11 cellular contexts compared by ENCODE assay signal in genomic region chr2:200814276-200814815, GRCh38. TPM values are rescaled to one million over a fixed set of nuclear protein-coding genes. Genes with fewer than 3 reads are reported as not detected.
DNase-seq lines count a peak whose midpoint lies in the region; ATAC-seq and TF ChIP-seq lines count a peak whose summit lies in the region.
"Had no signal": no experiment of that assay in that cellular context is flagged by ENCODE, and none has a peak within 500 bp of the region (broad histone marks: within the 10 kb centered on the region; RNA-seq: fewer than 3 reads in every experiment).

No MANE protein-coding gene starts in this region.

- H3K27me3 ChIP-seq in hepatocyte: no peaks in the 10 kb centered on the region

- H3K9me3 ChIP-seq in hepatocyte (ENCODE audit: low read depth): no peaks in the 10 kb centered on the region

- no peaks in the 10 kb centered on the region for H3K9me2 ChIP-seq in hepatocyte (replicated peaks; ENCODE audit: insufficient read depth)

- DNase-seq in stimulated activated CD4-positive, alpha-beta T cell treated with anti-CD3 and anti-CD28 coated beads, Interleukin-1b, Interleukin-23, amount 100 ng/mL, for 48 hours: peak; percentile 44
- no peak for DNase-seq in stimulated activated CD4-positive, alpha-beta T cell treated with anti-CD3 and anti-CD28 coated beads, Interleukin-4, amount 100 ng/mL, for 4 hours
- DNase-seq in activated CD4-positive, alpha-beta T cell treated with anti-CD3 and anti-CD28 coated beads, Interleukin-2, amount 50 U/mL, for 48 hours: peak; percentile 25 to 56
- DNase-seq in hepatocyte (ENCODE audit: low spot score) (no peak), 8988T (no peak), SHP77 treated with DMSO at 0.1 percent for 48 hours (lab: John Stamatoyannopoulos, UW) (no peak)
- no peak for DNase-seq in effector CD8-positive, alpha-beta T cell (lab: John Stamatoyannopoulos, UW)
- DNase-seq: DMS79, Kasumi-1, left colon had no signal

- WGBS in hepatocyte (ENCODE audit: low lambda C conversion rate, missing lambda C conversion rate): 93% methylated on average over 3 of the region's 3 CpGs

- peaks cover 6% of the 10 kb centered on the region for H3K36me3 ChIP-seq in hepatocyte (replicated peaks; ENCODE audit: insufficient read depth, low read depth)

- peak overlapping the region; percentile 89 for H3K4me2 ChIP-seq in hepatocyte

- no peak for ATAC-seq in GM19324 (IDR thresholded peaks at IDR 0.05; ENCODE audit: low FRiP score, unreplicated experiment)
- ATAC-seq: left colon had no signal

- H4K20me1 ChIP-seq in hepatocyte (ENCODE audit: insufficient read depth, poor library complexity, severe bottlenecking): peaks cover 37% of the 10 kb centered on the region

- H2AFZ ChIP-seq in hepatocyte: no peak overlapping the region

- no peak overlapping the region for H3K27ac ChIP-seq in hepatocyte

- H3K4me3 ChIP-seq in hepatocyte: no peak overlapping the region

- H3K4me1 ChIP-seq in hepatocyte (ENCODE audit: insufficient read depth): peaks cover 25% of the 10 kb centered on the region

- peaks cover 49% of the 10 kb centered on the region for H3K79me2 ChIP-seq in hepatocyte

- TF ChIP-seq CTCF in hepatocyte (IDR thresholded peaks at IDR 0.05; ENCODE audit: poor library complexity): no peak

RNA-seq across cellular contexts. Expression of gene BZW1, which starts 2.6 kb away (rescaled TPM):
- total RNA-seq in hepatocyte: 208 and 237 TPM in 2 replicates
- polyA plus RNA-seq in hepatocyte: 133 TPM in 2 replicates

RNA-seq across cellular contexts. Expression of gene CLK1, which starts 50.1 kb away (rescaled TPM):
- total RNA-seq in hepatocyte: 82.2 and 98.4 TPM in 2 replicates
- polyA plus RNA-seq in hepatocyte: 51.0 and 61.6 TPM in 2 replicates

Comparison
In these comparisons a context has a peak if more than half of its experiments do, and no peak if none do; other contexts are left out.
1. DNase-seq: peak in stimulated activated CD4-positive, alpha-beta T cell treated with anti-CD3 and anti-CD28 coated beads, Interleukin-1b, Interleukin-23, amount 100 ng/mL, for 48 hours (single experiment) and activated CD4-positive, alpha-beta T cell treated with anti-CD3 and anti-CD28 coated beads, Interleukin-2, amount 50 U/mL, for 48 hours (2 of 2); none in stimulated activated CD4-positive, alpha-beta T cell treated with anti-CD3 and anti-CD28 coated beads, Interleukin-4, amount 100 ng/mL, for 4 hours (0 of 2), hepatocyte (single experiment), 8988T (single experiment), SHP77 treated with DMSO at 0.1 percent for 48 hours (single experiment) and effector CD8-positive, alpha-beta T cell (single experiment).